Comparison of ENCODE assay signal across 9 cellular contexts in the genomic region with DNA sequence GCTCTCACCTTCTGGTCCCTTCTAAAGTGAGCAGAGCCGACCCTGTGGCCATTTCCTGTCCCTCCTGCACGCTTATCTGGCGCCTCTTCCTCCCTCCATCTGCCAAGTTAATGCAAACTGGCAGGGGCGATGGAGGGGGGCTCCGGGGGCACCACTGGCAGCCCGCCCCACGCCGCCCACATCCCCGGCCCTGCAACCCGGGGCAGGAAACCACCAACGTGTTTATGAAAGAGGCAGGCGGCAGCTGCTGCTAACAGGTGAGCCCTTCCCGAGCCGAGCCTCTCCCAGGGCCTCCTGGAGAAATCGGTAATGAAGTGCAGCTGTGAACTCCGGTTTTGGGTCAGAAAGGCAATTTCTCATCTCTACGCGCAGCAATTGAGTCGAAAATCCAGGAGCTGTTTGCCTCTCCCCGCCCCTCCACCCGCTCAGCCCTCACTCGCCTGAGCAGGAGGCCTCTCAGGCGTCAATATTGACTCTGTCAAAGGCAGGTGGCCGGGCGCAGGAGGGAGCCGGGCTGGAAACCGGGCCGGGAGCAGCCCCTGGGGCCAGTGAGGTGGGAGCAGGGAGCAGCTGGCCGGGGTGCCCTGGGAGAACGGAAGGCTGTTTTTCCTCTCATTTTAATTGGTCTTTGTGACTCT.
DNase-seq lines count a peak whose midpoint lies in the region; ATAC-seq, FAIRE-seq and TF ChIP-seq lines count a peak whose summit lies in the region.
"Had no signal": no experiment of that assay in that cellular context is flagged by ENCODE, and none has a peak within 500 bp of the region (broad histone marks: within the 10 kb centered on the region; RNA-seq: fewer than 3 reads in every experiment).

No MANE protein-coding gene starts in this region.

- H2AFZ ChIP-seq in GM23338, result no peak overlapping the region

- H3K9me2 ChIP-seq in GM23338 (ENCODE audit: insufficient read depth), result no peaks in the 10 kb centered on the region

- H3K4me3 Mint-ChIP-seq in GM23338, result no peak overlapping the region

- H3K4me3 ChIP-seq in GM23338 (no peak overlapping the region), small intestine (ENCODE audit: low read depth in 1 of 2, low read length in 2 of 2) (no peak overlapping the region)
- H3K4me3 ChIP-seq: skin epidermis had no signal

- no peaks in the 10 kb centered on the region for H4K20me1 ChIP-seq in GM23338 (replicated peaks; ENCODE audit: insufficient read depth)

- H3K9me3 Mint-ChIP-seq in GM23338, result no peaks in the 10 kb centered on the region

- H3K79me2 ChIP-seq in GM23338 (replicated peaks; ENCODE audit: insufficient read depth), result no peaks in the 10 kb centered on the region

- no peak for FAIRE-seq in small intestine (lab: Jason Lieb, UNC)

- no peak overlapping the region for H3K27ac Mint-ChIP-seq in GM23338

- H3K4me2 ChIP-seq in GM23338, result no peak overlapping the region

- CTCF ChIA-PET in GM10248 (lab: Yijun Ruan, JAX), result interaction anchor here (0.9 to 8.9 kb wide), 6 partner anchors 18 to 167 kb away, joined by 3 to 40 read pairs (median 4); no protein-coding TSS in a partner anchor

- no peaks in the 10 kb centered on the region for H3K36me3 ChIP-seq in GM23338 (ENCODE audit: insufficient read depth)
- H3K36me3 ChIP-seq in small intestine (ENCODE audit: control insufficient read depth in 2 of 2, insufficient read depth in 2 of 2, low read length in 2 of 2), result no peaks in the 10 kb centered on the region

- no peaks in the 10 kb centered on the region for H3K27me3 ChIP-seq in GM23338 (ENCODE audit: insufficient read depth)
- no peaks in the 10 kb centered on the region for H3K27me3 ChIP-seq in small intestine (ENCODE audit: control insufficient read depth in 2 of 2, insufficient read depth in 2 of 2, low read length in 2 of 2)

- peaks cover 31% of the 10 kb centered on the region for H3K27me3 Mint-ChIP-seq in GM23338 (ENCODE audit: insufficient read depth, low read depth, poor library complexity)

- peak; percentile 14 for ATAC-seq in GM23338
- ATAC-seq in HG03378 (IDR thresholded peaks at IDR 0.05; ENCODE audit: unreplicated experiment), result no peak

- H3K27ac ChIP-seq in GM23338 (ENCODE audit: low read depth) (no peak overlapping the region), small intestine (ENCODE audit: low read depth in 1 of 2, low read length in 1 of 2) (peak overlapping the region in 1 of 2 donors; percentile 77)

- H3K4me1 Mint-ChIP-seq in GM23338, result peaks cover 29% of the 10 kb centered on the region

- TF ChIP-seq CTCF in GM23338 (conservative IDR thresholded peaks at IDR 0.05; ENCODE audit: low read depth in 2 of 2) (no peak), GM10248 (IDR thresholded peaks at IDR 0.05; ENCODE audit: control extremely low read depth, extremely low read depth, low read depth, missing control alignments) (no peak)

- DNase-seq in GM23338 (ENCODE audit: low spot score) (no peak), NCI-H446 treated with DMSO at 0.1 percent for 48 hours (lab: John Stamatoyannopoulos, UW) (peak; percentile 66), small intestine (peak; percentile 46), amygdala (lab: John Stamatoyannopoulos, UW) (no peak), GM10248 (ENCODE audit: extremely low spot score) (no peak), hypothalamus (lab: John Stamatoyannopoulos, UW) (no peak)
- DNase-seq in activated naive CD4-positive, alpha-beta T cell treated with anti-CD3 and anti-CD28 coated beads, Interleukin-2, amount 50 U/mL, for 16 hours, result peak; percentile 37

- POLR2A ChIA-PET in GM10248 (lab: Yijun Ruan, JAX), result no interaction called here

- WGBS in small intestine, 3 donors, result 16 to 29% (median 17%) methylated on average over 28 to 30 of the region's 30 CpGs

- H3K9me3 ChIP-seq in small intestine (ENCODE audit: control insufficient read depth, low read depth), result no peaks in the 10 kb centered on the region

- H3K4me1 ChIP-seq in GM23338 (ENCODE audit: insufficient read depth) (peaks cover 4% of the 10 kb centered on the region; the same call in 1 of the 2 replicates), small intestine (ENCODE audit: control insufficient read depth in 2 of 2, insufficient read depth in 1 of 2, low read depth in 1 of 2, low read length in 1 of 2) (peaks cover 0 to 5% of the 10 kb centered on the region in 2 donors)

- H3F3A ChIP-seq in GM23338 (replicated peaks; ENCODE audit: low read depth), result no peaks in the 10 kb centered on the region

- no peaks in the 10 kb centered on the region for H3K36me3 Mint-ChIP-seq in GM23338 (ENCODE audit: low read depth)

TF ChIP-seq in GM23338, 12 proteins besides CTCF, POLR2A, EP300 and RAD21 (continues in another document):
- TF ChIP-seq POLR2AphosphoS5 (IDR thresholded peaks at IDR 0.05; ENCODE audit: low read depth) (no peak), CREB1 (CRISPR knock-in tag; IDR thresholded peaks at IDR 0.05; ENCODE audit: low read depth) (no peak), EZH2phosphoT487 (IDR thresholded peaks at IDR 0.05; ENCODE audit: unreplicated experiment) (no peak), STAT1 (IDR thresholded peaks at IDR 0.05; ENCODE audit: unreplicated experiment) (no peak), NANOG (IDR thresholded peaks at IDR 0.05; ENCODE audit: borderline replicate concordance) (no peak), ZNF114 (CRISPR knock-in tag; IDR thresholded peaks at IDR 0.05) (no peak), ZNF331 (CRISPR knock-in tag; IDR thresholded peaks at IDR 0.05; ENCODE audit: low read depth) (no peak), JUNB (IDR thresholded peaks at IDR 0.05; ENCODE audit: unreplicated experiment) (no peak), EZH2 (IDR thresholded peaks at IDR 0.05; ENCODE audit: low read depth, unreplicated experiment) (no peak)
- TF ChIP-seq, protein P1, sequence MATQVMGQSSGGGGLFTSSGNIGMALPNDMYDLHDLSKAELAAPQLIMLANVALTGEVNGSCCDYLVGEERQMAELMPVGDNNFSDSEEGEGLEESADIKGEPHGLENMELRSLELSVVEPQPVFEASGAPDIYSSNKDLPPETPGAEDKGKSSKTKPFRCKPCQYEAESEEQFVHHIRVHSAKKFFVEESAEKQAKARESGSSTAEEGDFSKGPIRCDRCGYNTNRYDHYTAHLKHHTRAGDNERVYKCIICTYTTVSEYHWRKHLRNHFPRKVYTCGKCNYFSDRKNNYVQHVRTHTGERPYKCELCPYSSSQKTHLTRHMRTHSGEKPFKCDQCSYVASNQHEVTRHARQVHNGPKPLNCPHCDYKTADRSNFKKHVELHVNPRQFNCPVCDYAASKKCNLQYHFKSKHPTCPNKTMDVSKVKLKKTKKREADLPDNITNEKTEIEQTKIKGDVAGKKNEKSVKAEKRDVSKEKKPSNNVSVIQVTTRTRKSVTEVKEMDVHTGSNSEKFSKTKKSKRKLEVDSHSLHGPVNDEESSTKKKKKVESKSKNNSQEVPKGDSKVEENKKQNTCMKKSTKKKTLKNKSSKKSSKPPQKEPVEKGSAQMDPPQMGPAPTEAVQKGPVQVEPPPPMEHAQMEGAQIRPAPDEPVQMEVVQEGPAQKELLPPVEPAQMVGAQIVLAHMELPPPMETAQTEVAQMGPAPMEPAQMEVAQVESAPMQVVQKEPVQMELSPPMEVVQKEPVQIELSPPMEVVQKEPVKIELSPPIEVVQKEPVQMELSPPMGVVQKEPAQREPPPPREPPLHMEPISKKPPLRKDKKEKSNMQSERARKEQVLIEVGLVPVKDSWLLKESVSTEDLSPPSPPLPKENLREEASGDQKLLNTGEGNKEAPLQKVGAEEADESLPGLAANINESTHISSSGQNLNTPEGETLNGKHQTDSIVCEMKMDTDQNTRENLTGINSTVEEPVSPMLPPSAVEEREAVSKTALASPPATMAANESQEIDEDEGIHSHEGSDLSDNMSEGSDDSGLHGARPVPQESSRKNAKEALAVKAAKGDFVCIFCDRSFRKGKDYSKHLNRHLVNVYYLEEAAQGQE (IDR thresholded peaks at IDR 0.05; ENCODE audit: unreplicated experiment), result no peak
- TF ChIP-seq, protein P2, sequence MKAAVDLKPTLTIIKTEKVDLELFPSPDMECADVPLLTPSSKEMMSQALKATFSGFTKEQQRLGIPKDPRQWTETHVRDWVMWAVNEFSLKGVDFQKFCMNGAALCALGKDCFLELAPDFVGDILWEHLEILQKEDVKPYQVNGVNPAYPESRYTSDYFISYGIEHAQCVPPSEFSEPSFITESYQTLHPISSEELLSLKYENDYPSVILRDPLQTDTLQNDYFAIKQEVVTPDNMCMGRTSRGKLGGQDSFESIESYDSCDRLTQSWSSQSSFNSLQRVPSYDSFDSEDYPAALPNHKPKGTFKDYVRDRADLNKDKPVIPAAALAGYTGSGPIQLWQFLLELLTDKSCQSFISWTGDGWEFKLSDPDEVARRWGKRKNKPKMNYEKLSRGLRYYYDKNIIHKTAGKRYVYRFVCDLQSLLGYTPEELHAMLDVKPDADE (IDR thresholded peaks at IDR 0.05), result no peak

Comparison
In these comparisons a context has a peak if more than half of its experiments do, and no peak if none do; other contexts are left out.
1. DNase-seq: peak in NCI-H446 treated with DMSO at 0.1 percent for 48 hours (single experiment), activated naive CD4-positive, alpha-beta T cell treated with anti-CD3 and anti-CD28 coated beads, Interleukin-2, amount 50 U/mL, for 16 hours (single experiment) and small intestine (single experiment); none in GM23338 (single experiment), amygdala (0 of 56), GM10248 (single experiment) and hypothalamus (0 of 51).